ENCODE assay signal across 20 cellular contexts in genomic region chrX:12989456-12989855, GRCh38. TPM values are rescaled to one million over a fixed set of nuclear protein-coding genes. Genes with fewer than 3 reads are reported as not detected.
"Had no signal": no experiment of that assay in that cellular context is flagged by ENCODE, and none has a peak within 500 bp of the region (broad histone marks: within the 10 kb centered on the region; RNA-seq: fewer than 3 reads in every experiment).

No MANE protein-coding gene starts in this region.

- H3K36me3 ChIP-seq: breast epithelium, esophagus squamous epithelium, gastrocnemius medialis, neutrophil, prostate gland, thoracic aorta had no signal

- H3K27me3 Mint-ChIP-seq: activated CD8-positive, alpha-beta memory T cell treated with anti-CD3 and anti-CD28 coated beads, Interleukin-2, amount 10 ng/mL, durations not matched to agents 7 days and 5 days; activated naive CD8-positive, alpha-beta T cell; stimulated activated naive CD8-positive, alpha-beta T cell treated with anti-CD3 and anti-CD28 coated beads, Interleukin-15, amount 100 ng/mL, for 72 hours had no signal

- H3K27me3 ChIP-seq: esophagus squamous epithelium, gastrocnemius medialis, neutrophil had no signal

- H3K27ac ChIP-seq: gastrocnemius medialis, neutrophil, prostate gland had no signal

- H3K27ac Mint-ChIP-seq: activated CD8-positive, alpha-beta memory T cell treated with anti-CD3 and anti-CD28 coated beads, Interleukin-2, amount 10 ng/mL, durations not matched to agents 7 days and 5 days; activated naive CD8-positive, alpha-beta T cell; activated T-cell treated with anti-CD3 and anti-CD28 coated beads, Interleukin-2, amount 50 U/mL, for 24 hours; T-helper 2 cell treated with Interferon-gamma antibody and Interleukin-4, amounts not matched to agents 5 μg/mL and 100 μg/mL, for 36 hours had no signal

- FAIRE-seq: urothelium cell line had no signal

- H3K9me3 ChIP-seq: breast epithelium, esophagus squamous epithelium, gastrocnemius medialis, neutrophil, prostate gland, thoracic aorta had no signal

- ATAC-seq: activated CD8-positive, alpha-beta memory T cell treated with anti-CD3 and anti-CD28 coated beads, Interleukin-2, amount 10 ng/mL, durations not matched to agents 7 days and 5 days; gastrocnemius medialis; stimulated activated naive CD8-positive, alpha-beta T cell treated with anti-CD3 and anti-CD28 coated beads, Interleukin-15, amount 100 ng/mL, for 72 hours had no signal

- H3K4me3 ChIP-seq: breast epithelium, esophagus squamous epithelium, gastrocnemius medialis, prostate gland had no signal

- H3K9me3 Mint-ChIP-seq: activated T-cell treated with anti-CD3 and anti-CD28 coated beads, Interleukin-2, amount 50 U/mL, for 24 hours; stimulated activated naive CD8-positive, alpha-beta T cell treated with anti-CD3 and anti-CD28 coated beads, Interleukin-15, amount 100 ng/mL, for 72 hours; T-helper 2 cell treated with Interferon-gamma antibody and Interleukin-4, amounts not matched to agents 5 μg/mL and 100 μg/mL, for 36 hours had no signal

- DNase-seq: activated CD4-positive, alpha-beta T cell treated with anti-CD3 and anti-CD28 coated beads, Interleukin-2, amount 50 U/mL, for 4 hours; activated CD4-positive, CD25-positive, alpha-beta regulatory T cell treated with anti-CD3 and anti-CD28 coated beads, Interleukin-2, amount 50 U/mL, for 72 hours; activated CD8-positive, alpha-beta memory T cell treated with anti-CD3 and anti-CD28 coated beads, Interleukin-2, amount 10 ng/mL, durations not matched to agents 7 days and 5 days; activated effector memory CD4-positive, alpha-beta T cell treated with anti-CD3 and anti-CD28 coated beads, Interleukin-2, amount 50 U/mL, for 16 hours; activated T-cell treated with anti-CD3 and anti-CD28 coated beads, Interleukin-2, amount 50 U/mL, for 24 hours; amygdala; esophagus squamous epithelium; gastrocnemius medialis; midbrain; stimulated activated CD4-positive, alpha-beta T cell treated with anti-CD3 and anti-CD28 coated beads, Interleukin-4, amount 100 ng/mL, for 24 hours; stimulated activated naive CD8-positive, alpha-beta T cell treated with anti-CD3 and anti-CD28 coated beads, Interleukin-15, amount 100 ng/mL, for 72 hours had no signal

- H3K4me1 ChIP-seq: breast epithelium, gastrocnemius medialis, prostate gland had no signal

- H3K4me3 Mint-ChIP-seq: activated CD8-positive, alpha-beta memory T cell treated with anti-CD3 and anti-CD28 coated beads, Interleukin-2, amount 10 ng/mL, durations not matched to agents 7 days and 5 days; activated naive CD8-positive, alpha-beta T cell; activated T-cell treated with anti-CD3 and anti-CD28 coated beads, Interleukin-2, amount 50 U/mL, for 24 hours; stimulated activated naive CD8-positive, alpha-beta T cell treated with anti-CD3 and anti-CD28 coated beads, Interleukin-15, amount 100 ng/mL, for 72 hours; T-helper 2 cell treated with Interferon-gamma antibody and Interleukin-4, amounts not matched to agents 5 μg/mL and 100 μg/mL, for 36 hours had no signal

RNA-seq across cellular contexts. Expression of gene FAM9C, which starts 55.0 kb away (rescaled TPM):
- total RNA-seq: activated CD8-positive, alpha-beta memory T cell treated with anti-CD3 and anti-CD28 coated beads, Interleukin-2, amount 10 ng/mL, durations not matched to agents 7 days and 5 days; breast epithelium; esophagus squamous epithelium; gastrocnemius medialis; kidney epithelial cell; liver; thoracic aorta had no signal
- polyA plus RNA-seq: liver had no signal
